ENCODE assay signal across 28 cellular contexts in genomic region chr6:7185561-7185960, GRCh38.
"Had no signal": no experiment of that assay in that cellular context is flagged by ENCODE, and none has a peak within 500 bp of the region (broad histone marks: within the 10 kb centered on the region; RNA-seq: fewer than 3 reads in every experiment).

No MANE protein-coding gene starts in this region.

- H3K4me1 Mint-ChIP-seq: activated naive CD4-positive, alpha-beta T cell treated with anti-CD3 and anti-CD28 coated beads, Interleukin-2, amount 50 U/mL, for 24 hours; neural crest cell had no signal

- H3K4me3 Mint-ChIP-seq: activated CD4-positive, alpha-beta T cell treated with anti-CD3 and anti-CD28 coated beads for 36 hours; activated CD8-positive, alpha-beta T cell treated with anti-CD3 and anti-CD28 coated beads, Interleukin-2, amount 10 ng/mL, durations not matched to agents 7 days and 5 days; activated naive CD4-positive, alpha-beta T cell treated with anti-CD3 and anti-CD28 coated beads, Interleukin-2, amount 50 U/mL, for 24 hours; activated naive CD8-positive, alpha-beta T cell treated with anti-CD3 and anti-CD28 coated beads, Interleukin-2, amount 50 U/mL, for 24 hours; activated T-cell treated with anti-CD3 and anti-CD28 coated beads, Interleukin-2, amount 50 U/mL, for 4 hours; endodermal cell; naive thymus-derived CD4-positive, alpha-beta T cell; neural crest cell; T-helper 2 cell treated with Interferon-gamma antibody and Interleukin-4, amounts not matched to agents 5 μg/mL and 100 μg/mL, for 36 hours had no signal

- H3K4me1 ChIP-seq: breast epithelium, gastrocnemius medialis, psoas muscle, testis had no signal

- H3K27me3 ChIP-seq: breast epithelium, esophagus squamous epithelium, gastrocnemius medialis, pancreas, testis had no signal

- H3K9me3 Mint-ChIP-seq: activated naive CD4-positive, alpha-beta T cell treated with anti-CD3 and anti-CD28 coated beads, Interleukin-2, amount 50 U/mL, for 24 hours; activated naive CD8-positive, alpha-beta T cell treated with anti-CD3 and anti-CD28 coated beads, Interleukin-2, amount 50 U/mL, for 24 hours; activated T-cell treated with anti-CD3 and anti-CD28 coated beads, Interleukin-2, amount 50 U/mL, for 4 hours; activated T-helper 2 cell treated with anti-CD3 and anti-CD28 coated beads, Interferon-gamma antibody, Interleukin-2, Interleukin-4, amounts not matched to agents 10 μg/mL and 5 μg/mL and 100 μg/mL, durations not matched to agents 14 hours and 24 hours and 36 hours; endodermal cell; naive thymus-derived CD4-positive, alpha-beta T cell; neural crest cell; T-helper 2 cell treated with Interferon-gamma antibody and Interleukin-4, amounts not matched to agents 5 μg/mL and 100 μg/mL, for 36 hours had no signal

- DNase-seq: activated CD4-positive, alpha-beta T cell treated with anti-CD3 and anti-CD28 coated beads for 36 hours; activated CD4-positive, CD25-positive, alpha-beta regulatory T cell; activated CD8-positive, alpha-beta T cell treated with anti-CD3 and anti-CD28 coated beads, Interleukin-2, amount 10 ng/mL, durations not matched to agents 7 days and 5 days; activated naive CD8-positive, alpha-beta T cell treated with anti-CD3 and anti-CD28 coated beads, Interleukin-2, amount 50 U/mL, for 24 hours; activated T-cell treated with anti-CD3 and anti-CD28 coated beads, Interleukin-2, amount 50 U/mL, for 4 hours; amygdala; central memory CD4-positive, alpha-beta T cell; endodermal cell; esophagus squamous epithelium; gastrocnemius medialis; glutamatergic neuron; islet precursor cell; left ventricle myocardium superior; naive thymus-derived CD4-positive, alpha-beta T cell; nucleus accumbens; pancreas; psoas muscle; stimulated activated CD4-positive, alpha-beta T cell treated with anti-CD3 and anti-CD28 coated beads, Interleukin-15, amount 100 ng/mL, for 24 hours; stimulated activated naive CD4-positive, alpha-beta T cell; T-helper 1 cell; testis; trophoblast cell had no signal

- H3K27ac ChIP-seq: breast epithelium, esophagus squamous epithelium, gastrocnemius medialis, pancreas, psoas muscle, testis had no signal

- H3K4me3 ChIP-seq: breast epithelium, esophagus squamous epithelium, gastrocnemius medialis, pancreas, psoas muscle, testis had no signal

- H3K27ac Mint-ChIP-seq: activated CD4-positive, alpha-beta T cell treated with anti-CD3 and anti-CD28 coated beads for 36 hours; activated CD8-positive, alpha-beta T cell treated with anti-CD3 and anti-CD28 coated beads, Interleukin-2, amount 10 ng/mL, durations not matched to agents 7 days and 5 days; activated naive CD4-positive, alpha-beta T cell treated with anti-CD3 and anti-CD28 coated beads, Interleukin-2, amount 50 U/mL, for 24 hours; activated naive CD8-positive, alpha-beta T cell treated with anti-CD3 and anti-CD28 coated beads, Interleukin-2, amount 50 U/mL, for 24 hours; activated T-helper 2 cell treated with anti-CD3 and anti-CD28 coated beads, Interferon-gamma antibody, Interleukin-2, Interleukin-4, amounts not matched to agents 10 μg/mL and 5 μg/mL and 100 μg/mL, durations not matched to agents 14 hours and 24 hours and 36 hours; endodermal cell; T-helper 2 cell treated with Interferon-gamma antibody and Interleukin-4, amounts not matched to agents 5 μg/mL and 100 μg/mL, for 36 hours had no signal

- ATAC-seq: activated CD4-positive, alpha-beta T cell treated with anti-CD3 and anti-CD28 coated beads for 36 hours; activated CD8-positive, alpha-beta T cell treated with anti-CD3 and anti-CD28 coated beads, Interleukin-2, amount 10 ng/mL, durations not matched to agents 7 days and 5 days; activated naive CD8-positive, alpha-beta T cell treated with anti-CD3 and anti-CD28 coated beads, Interleukin-2, amount 50 U/mL, for 24 hours; activated T-cell treated with anti-CD3 and anti-CD28 coated beads, Interleukin-2, amount 50 U/mL, for 4 hours; left ventricle myocardium superior; naive thymus-derived CD4-positive, alpha-beta T cell; pancreas; psoas muscle had no signal

- FAIRE-seq: pancreas, urothelium cell line had no signal

- H3K9me3 ChIP-seq: breast epithelium, esophagus squamous epithelium, gastrocnemius medialis, pancreas, psoas muscle, testis had no signal

- H3K27me3 Mint-ChIP-seq: activated CD4-positive, alpha-beta T cell treated with anti-CD3 and anti-CD28 coated beads for 36 hours; activated naive CD4-positive, alpha-beta T cell treated with anti-CD3 and anti-CD28 coated beads, Interleukin-2, amount 50 U/mL, for 24 hours; activated naive CD8-positive, alpha-beta T cell treated with anti-CD3 and anti-CD28 coated beads, Interleukin-2, amount 50 U/mL, for 24 hours; naive thymus-derived CD4-positive, alpha-beta T cell had no signal
